22 cellular contexts compared by ENCODE assay signal in genomic region chr11:33307984-33308383, GRCh38. TPM values are rescaled to one million over a fixed set of nuclear protein-coding genes. Genes with fewer than 3 reads are reported as not detected.
A peak's percentile ranks its signal among the peaks of the same experiment; 100 is the strongest.
DNase-seq lines count a peak whose midpoint lies in the region; ATAC-seq and TF ChIP-seq lines count a peak whose summit lies in the region.
"Had no signal": no experiment of that assay in that cellular context is flagged by ENCODE, and none has a peak within 500 bp of the region (broad histone marks: within the 10 kb centered on the region; RNA-seq: fewer than 3 reads in every experiment).

No MANE protein-coding gene starts in this region.

- peak overlapping the region; percentile 56 for H3K27ac Mint-ChIP-seq in glutamatergic neuron (ENCODE audit: unreplicated experiment)
- H3K27ac Mint-ChIP-seq in activated CD4-positive, alpha-beta T cell treated with anti-CD3 and anti-CD28 coated beads for 36 hours: no peak overlapping the region
- peak overlapping the region in 1 of 2 donors; percentile 9 for H3K27ac Mint-ChIP-seq in T-cell
- H3K27ac Mint-ChIP-seq: activated naive CD8-positive, alpha-beta T cell; activated T-cell treated with anti-CD3 and anti-CD28 coated beads, Interleukin-2, amount 50 U/mL, for 24 hours had no signal

- H3K9me3 Mint-ChIP-seq in glutamatergic neuron (ENCODE audit: unreplicated experiment) (peaks cover 1% of the 10 kb centered on the region), T-cell (no peaks in the 10 kb centered on the region)
- H3K9me3 Mint-ChIP-seq in activated CD4-positive, alpha-beta T cell treated with anti-CD3 and anti-CD28 coated beads for 36 hours (ENCODE audit: low read depth): no peaks in the 10 kb centered on the region
- H3K9me3 Mint-ChIP-seq: activated T-cell treated with anti-CD3 and anti-CD28 coated beads, Interleukin-2, amount 50 U/mL, for 24 hours; CD8-positive, alpha-beta memory T cell had no signal

- H3K4me1 ChIP-seq in left ventricle myocardium inferior: peaks cover 95% of the 10 kb centered on the region
- H3K4me1 ChIP-seq in heart right ventricle: peaks cover 2 to 90% (median 55%) of the 10 kb centered on the region in 9 donors
- H3K4me1 ChIP-seq in adipocyte (ENCODE audit: control insufficient read depth, insufficient read depth, low read length): peaks cover 23% of the 10 kb centered on the region
- H3K4me1 ChIP-seq: right lobe of liver had no signal

- H3K27me3 Mint-ChIP-seq in glutamatergic neuron (ENCODE audit: unreplicated experiment): no peaks in the 10 kb centered on the region
- no peaks in the 10 kb centered on the region for H3K27me3 Mint-ChIP-seq in activated CD4-positive, alpha-beta T cell treated with anti-CD3 and anti-CD28 coated beads for 36 hours
- no peaks in the 10 kb centered on the region for H3K27me3 Mint-ChIP-seq in T-cell
- H3K27me3 Mint-ChIP-seq: activated naive CD8-positive, alpha-beta T cell; activated T-cell treated with anti-CD3 and anti-CD28 coated beads, Interleukin-2, amount 50 U/mL, for 24 hours; CD8-positive, alpha-beta memory T cell had no signal

- H3K27me3 ChIP-seq in left ventricle myocardium inferior (ENCODE audit: low read depth): no peaks in the 10 kb centered on the region
- no peaks in the 10 kb centered on the region for H3K27me3 ChIP-seq in heart right ventricle
- no peaks in the 10 kb centered on the region for H3K27me3 ChIP-seq in adipocyte (replicated peaks; ENCODE audit: control insufficient read depth, insufficient read depth, low read length)
- H3K27me3 ChIP-seq: breast epithelium, right lobe of liver, vagina had no signal

- H3K36me3 ChIP-seq in left ventricle myocardium inferior (no peaks in the 10 kb centered on the region), heart right ventricle (peaks cover 0 to 6% (median 0%) of the 10 kb centered on the region in 9 donors), adipocyte (ENCODE audit: control insufficient read depth, insufficient read depth, low read length, severe bottlenecking) (no peaks in the 10 kb centered on the region)
- H3K36me3 ChIP-seq: breast epithelium, right lobe of liver, vagina had no signal

- no peak overlapping the region for H3K9ac ChIP-seq in adipocyte (ENCODE audit: low read length)

- peaks cover 9% of the 10 kb centered on the region for H3K4me1 Mint-ChIP-seq in glutamatergic neuron (ENCODE audit: low read depth, unreplicated experiment)
- peaks cover 37% of the 10 kb centered on the region for H3K4me1 Mint-ChIP-seq in activated CD4-positive, alpha-beta T cell treated with anti-CD3 and anti-CD28 coated beads for 36 hours
- peaks cover 55 to 67% (median 67%) of the 10 kb centered on the region in 3 donors for H3K4me1 Mint-ChIP-seq in T-cell

- no peak for TF ChIP-seq CTCF in left ventricle myocardium inferior (IDR thresholded peaks at IDR 0.05; ENCODE audit: borderline replicate concordance)
- TF ChIP-seq CTCF in heart right ventricle (IDR thresholded peaks at IDR 0.05): no peak
- no peak for TF ChIP-seq CTCF in glutamatergic neuron (IDR thresholded peaks at IDR 0.05; ENCODE audit: partially characterized antibody, unreplicated experiment)

- ATAC-seq in heart right ventricle: no peak
- ATAC-seq in activated CD4-positive, alpha-beta T cell treated with anti-CD3 and anti-CD28 coated beads for 36 hours: no peak
- ATAC-seq in T-cell (replicated peaks in 1 of 4): no peak
- ATAC-seq: PC-3, right lobe of liver had no signal

- H3K4me3 Mint-ChIP-seq in glutamatergic neuron (ENCODE audit: unreplicated experiment) (no peak overlapping the region), T-cell (no peak overlapping the region)
- H3K4me3 Mint-ChIP-seq in activated CD4-positive, alpha-beta T cell treated with anti-CD3 and anti-CD28 coated beads for 36 hours: no peak overlapping the region
- H3K4me3 Mint-ChIP-seq: activated naive CD8-positive, alpha-beta T cell; activated T-cell treated with anti-CD3 and anti-CD28 coated beads, Interleukin-2, amount 50 U/mL, for 24 hours; CD8-positive, alpha-beta memory T cell had no signal

- H3K36me3 Mint-ChIP-seq in glutamatergic neuron (ENCODE audit: unreplicated experiment): no peaks in the 10 kb centered on the region
- H3K36me3 Mint-ChIP-seq in activated CD4-positive, alpha-beta T cell treated with anti-CD3 and anti-CD28 coated beads for 36 hours (ENCODE audit: low read depth): peaks cover 8% of the 10 kb centered on the region
- H3K36me3 Mint-ChIP-seq in T-cell: peaks cover 11% of the 10 kb centered on the region

- H3K9me3 ChIP-seq in left ventricle myocardium inferior (replicated peaks) (no peaks in the 10 kb centered on the region), heart right ventricle (no peaks in the 10 kb centered on the region), adipocyte (ENCODE audit: control insufficient read depth, low read length) (no peaks in the 10 kb centered on the region)
- H3K9me3 ChIP-seq: breast epithelium, right lobe of liver, vagina had no signal

- CTCF ChIA-PET in activated CD4-positive, alpha-beta T cell treated with anti-CD3 and anti-CD28 coated beads for 36 hours (lab: Charles Lee): no interaction called here
- CTCF ChIA-PET in T-cell (lab: Charles Lee): interaction anchor here in 1 of 2 donors (0.6 kb wide), 1 partner anchor 8 kb away, joined by 3 read pairs; no protein-coding TSS in a partner anchor

- intact Hi-C loops in left ventricle myocardium inferior (cut with micrococcal nuclease): no loop called here
- intact Hi-C loops in heart right ventricle (cut with DNase I): loop anchor here in 1 of 10 donors (5.0 kb wide), 1 partner anchor 46 kb away; no protein-coding TSS in a partner anchor
- intact Hi-C loops in activated CD4-positive, alpha-beta T cell treated with anti-CD3 and anti-CD28 coated beads for 36 hours (cut with DNase I, micrococcal nuclease): no loop called here

- H3K27ac ChIP-seq in left ventricle myocardium inferior (replicated peaks) (peak overlapping the region; percentile 9), heart right ventricle (no peak overlapping the region)
- H3K27ac ChIP-seq: breast epithelium, right lobe of liver, vagina had no signal

- POLR2A ChIA-PET in activated CD4-positive, alpha-beta T cell treated with anti-CD3 and anti-CD28 coated beads for 36 hours (lab: Charles Lee): interaction anchor here (0.6 kb wide), 1 partner anchor 329 kb away, joined by 3 read pairs; no protein-coding TSS in a partner anchor
- POLR2A ChIA-PET in T-cell (lab: Charles Lee): interaction anchor here in 1 of 2 donors (0.6 kb wide), 1 partner anchor 118 kb away, joined by 5 read pairs; no protein-coding TSS in a partner anchor

- DNase-seq in left ventricle myocardium inferior (no peak), heart right ventricle (no peak), adipocyte (ENCODE audit: low read depth) (peak; percentile 41), glutamatergic neuron (no peak), SW480 (ENCODE audit: low spot score) (no peak), T-cell (no peak), retina (no peak)
- no peak for DNase-seq in activated CD4-positive, alpha-beta T cell treated with anti-CD3 and anti-CD28 coated beads for 36 hours
- DNase-seq: activated CD4-positive, alpha-beta T cell treated with anti-CD3 and anti-CD28 coated beads, Interleukin-2, amount 50 U/mL, for 1 hour; activated T-cell treated with anti-CD3 and anti-CD28 coated beads, Interleukin-2, amount 50 U/mL, for 24 hours; CD8-positive, alpha-beta memory T cell; effector CD4-positive, alpha-beta T cell; Karpas-422; left cardiac atrium; NCI-H1417 treated with DMSO at 0.1 percent for 48 hours; NCI-H524; nucleus accumbens; PC-3; right lobe of liver had no signal

- H3K4me3 ChIP-seq in left ventricle myocardium inferior: no peak overlapping the region
- H3K4me3 ChIP-seq in heart right ventricle: no peak overlapping the region
- H3K4me3 ChIP-seq in adipocyte (ENCODE audit: low read length): no peak overlapping the region
- H3K4me3 ChIP-seq: breast epithelium, right lobe of liver, vagina had no signal

RNA-seq across cellular contexts. Expression of gene HIPK3, which starts 50.8 kb away (rescaled TPM):
- total RNA-seq in left ventricle myocardium inferior: 247 TPM
- total RNA-seq in heart right ventricle: 100 to 1,000 TPM; 240 to 334 (median 290) TPM
- polyA plus RNA-seq in heart right ventricle: 10 to 100 TPM; 15.9 to 32.4 TPM
- total RNA-seq in glutamatergic neuron (ENCODE audit: unreplicated experiment): 56.5 TPM
- total RNA-seq in activated CD4-positive, alpha-beta T cell treated with anti-CD3 and anti-CD28 coated beads for 36 hours: 10 to 100 TPM; 25.7 to 26.8 TPM
- total RNA-seq in T-cell: 10 to 100 TPM; 47.2 to 70.2 (median 65.0) TPM
